ENCODE assay signal across 3 cellular contexts in the genomic region with DNA sequence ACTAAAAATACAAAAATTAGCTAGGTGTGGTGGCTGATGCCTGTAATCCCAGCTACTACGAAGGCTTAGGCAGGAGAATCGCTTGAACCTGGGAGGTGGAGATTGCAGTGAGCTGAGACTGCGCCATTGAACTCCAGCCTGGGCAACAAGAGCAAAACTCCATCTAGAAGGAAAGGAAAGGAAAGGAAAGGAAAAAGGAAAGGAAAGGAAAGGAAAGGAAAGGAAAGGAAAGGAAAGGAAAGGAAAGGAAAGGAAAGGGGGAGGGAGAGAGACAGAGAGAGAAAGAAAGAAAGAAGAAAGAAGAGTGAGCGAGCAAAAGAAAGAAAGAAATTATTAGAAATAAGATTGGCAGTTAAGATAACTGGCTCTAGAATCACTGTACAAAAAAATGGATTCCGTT. TPM values are rescaled to one million over a fixed set of nuclear protein-coding genes. Genes with fewer than 3 reads are reported as not detected.
"Had no signal": no experiment of that assay in that cellular context is flagged by ENCODE, and none has a peak within 500 bp of the region (broad histone marks: within the 10 kb centered on the region; RNA-seq: fewer than 3 reads in every experiment).

No MANE protein-coding gene starts in this region.

RNA-seq across cellular contexts. Expression of a gene that starts 37.1 kb away (rescaled TPM):
- total RNA-seq: activated CD4-positive, alpha-beta memory T cell treated with anti-CD3 and anti-CD28 coated beads, Interleukin-2, amount 10 ng/mL, durations not matched to agents 7 days and 5 days; activated CD8-positive, alpha-beta T cell treated with anti-CD3 and anti-CD28 coated beads, Interleukin-2, amount 10 ng/mL, durations not matched to agents 7 days and 5 days; T-helper 1 cell treated with Interleukin-12 subunit alpha and Interleukin-12 subunit beta and Interleukin-4 antibody, amounts not matched to agents 30 ng/mL and 1 ng/mL, for 36 hours had no signal
